Comparison of ENCODE assay signal across 8 cellular contexts in the genomic region with DNA sequence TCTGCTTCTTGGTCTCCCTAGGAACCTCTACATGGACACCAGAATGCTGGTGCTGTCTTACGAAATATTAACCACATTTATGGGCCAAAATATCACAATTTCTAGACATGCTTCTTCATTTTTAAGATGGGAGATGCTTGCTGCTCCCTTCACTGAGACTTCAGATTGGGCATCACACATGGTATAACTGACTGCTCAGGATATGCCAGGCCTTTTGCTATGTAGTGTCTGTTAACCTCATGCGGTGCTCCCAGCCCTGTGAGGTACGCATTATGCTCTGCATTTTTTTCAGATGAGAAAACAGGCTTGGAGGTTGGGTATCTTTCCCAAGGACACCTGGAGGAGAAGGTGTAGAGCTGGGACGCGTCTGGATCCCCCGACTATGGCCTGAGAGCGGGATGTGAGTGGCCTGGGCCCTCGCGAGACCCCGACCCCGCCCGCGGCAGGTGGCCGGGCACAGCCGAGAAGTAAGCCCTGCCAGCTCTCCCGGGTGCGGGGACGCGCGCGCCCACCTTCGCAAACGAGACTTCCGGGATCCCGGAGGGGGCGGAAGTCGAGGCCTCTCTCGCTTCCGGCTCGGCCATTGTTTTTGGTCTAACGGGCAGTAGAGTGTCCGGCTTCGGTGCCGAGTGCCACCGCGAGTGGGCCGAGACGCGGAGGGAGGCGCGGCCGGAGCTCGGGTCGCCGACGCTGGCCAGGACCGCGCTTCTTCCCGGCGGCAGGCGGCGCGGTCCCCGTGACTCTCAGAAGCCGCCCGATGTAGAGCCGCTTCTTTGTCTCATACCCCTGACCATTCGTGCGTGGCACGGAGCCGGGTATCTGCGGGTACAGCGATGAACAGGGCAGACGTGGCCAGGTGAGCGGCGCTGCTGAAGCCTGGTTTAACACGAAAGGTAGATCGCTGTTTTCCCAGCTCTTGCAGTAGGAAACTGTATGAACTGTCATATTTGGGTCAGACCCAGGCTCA. TPM values are rescaled to one million over a fixed set of nuclear protein-coding genes. Genes with fewer than 3 reads are reported as not detected.
DNase-seq lines count a peak whose midpoint lies in the region; ATAC-seq, FAIRE-seq and TF ChIP-seq lines count a peak whose summit lies in the region.

A gene (plus strand): TSS at position 568 of the 967 bp plus-strand sequence. CDS start 1,855 bp downstream, outside the sequence.

- H3K27me3 Mint-ChIP-seq in CD8-positive, alpha-beta T cell (ENCODE audit: low read depth): peaks cover 9% of the 10 kb centered on the region
- H3K27me3 Mint-ChIP-seq in activated CD8-positive, alpha-beta memory T cell treated with anti-CD3 and anti-CD28 coated beads, Interleukin-2, amount 10 ng/mL, durations not matched to agents 7 days and 5 days: peaks cover 2% of the 10 kb centered on the region

- TF ChIP-seq POLR2A in H1 (IDR thresholded peaks at IDR 0.05; ENCODE audit: control extremely low read depth in 1 of 2, low read depth in 2 of 2, low read length in 2 of 2): peak; percentile 49 to 74; a peak in 2 of 3 replicates

- 0 out of 2 replicates have a peak within 1 kb of the TSS, but pooled peaks have one; percentile 88 for H2BK15ac ChIP-seq in H1 (ENCODE audit: low read length)

- H3K23me2 ChIP-seq in H1 (ENCODE audit: low read depth, low read length): peaks cover 6% of the 10 kb centered on the region

- peaks cover 5% of the 10 kb centered on the region for H3K79me1 ChIP-seq in H1 (ENCODE audit: low read depth, low read length)

- peak within 1 kb of the TSS; percentile 90 for H4K8ac ChIP-seq in H1 (ENCODE audit: extremely low read depth, insufficient read depth, low read length)

- peak within 1 kb of the TSS; percentile 58 for H3K27ac ChIP-seq in CD8-positive, alpha-beta T cell (ENCODE audit: low read depth, low read length)
- H3K27ac ChIP-seq in H1 (ENCODE audit: low read depth, low read length): 0 out of 2 replicates have a peak within 1 kb of the TSS, but pooled peaks have one; percentile 2

- no peaks in the 10 kb centered on the region for H3K27me3 ChIP-seq in CD8-positive, alpha-beta T cell (ENCODE audit: insufficient read depth, low read length)
- H3K27me3 ChIP-seq in H1 (replicated peaks in 1 of 4; ENCODE audit: control insufficient read depth in 3 of 4, extremely low read depth in 1 of 4, insufficient read depth in 3 of 4, low read length in 3 of 4): peaks cover 0 to 21% (median 11%) of the 10 kb centered on the region in 4 experiments; a peak in 5 of 7 replicates

- no peak within 1 kb of the TSS for H2BK20ac ChIP-seq in H1 (ENCODE audit: low read length)

- TF ChIP-seq CTCF in CD8-positive, alpha-beta T cell (IDR thresholded peaks at IDR 0.05): no peak
- TF ChIP-seq CTCF in H1 (IDR thresholded peaks at IDR 0.05; ENCODE audit: control extremely low read depth in 1 of 3, insufficient read depth in 1 of 3, low read depth in 1 of 3, low read length in 3 of 3): no peak

- no peak for TF ChIP-seq EP300 in H1 (IDR thresholded peaks at IDR 0.05; ENCODE audit: borderline replicate concordance in 1 of 2, low read depth in 2 of 2, low read length in 2 of 2)

- H3K4ac ChIP-seq in H1 (replicated peaks; ENCODE audit: insufficient read length, low read depth, low read length): peak within 1 kb of the TSS; percentile 93

- H4K5ac ChIP-seq in H1 (ENCODE audit: insufficient read length, low read depth, low read length): peak within 1 kb of the TSS; percentile 20

- WGBS in H1 (ENCODE audit: extremely low coverage in 1 of 2, insufficient coverage in 1 of 2, insufficient read length in 1 of 2, insufficient replicate concordance in 2 of 2, low coverage in 1 of 2, low lambda C conversion rate in 2 of 2, missing lambda C conversion rate in 1 of 2), 2 experiments: 8% methylated on average over 27 of the region's 68 CpGs; no CpG with 5 or more reads in 1 of the 2 experiments

- peak within 1 kb of the TSS; percentile 57 for H3K14ac ChIP-seq in H1 (ENCODE audit: insufficient read length)

- no peak for TF ChIP-seq RAD21 in H1 (IDR thresholded peaks at IDR 0.05 in 1 of 2, conservative IDR thresholded peaks at IDR 0.05 in 1 of 2; ENCODE audit: low read depth in 2 of 2, low read length in 2 of 2)

- CTCF ChIA-PET in CD8-positive, alpha-beta T cell (lab: Charles Lee): interaction anchor here (1.4 kb wide), 1 partner anchor 157 kb away, joined by 4 read pairs; a partner anchor contains a TSS
- CTCF ChIA-PET in activated CD8-positive, alpha-beta memory T cell treated with anti-CD3 and anti-CD28 coated beads, Interleukin-2, amount 10 ng/mL, durations not matched to agents 7 days and 5 days (lab: Charles Lee): no interaction called here
- CTCF ChIA-PET in H1 (lab: Charles Lee; ENCODE audit: partially characterized antibody): interaction anchor here (0.6 to 1.3 kb wide), 3 partner anchors 16 to 242 kb away, joined by 3 to 4 read pairs (median 3); no protein-coding TSS in a partner anchor

- peak within 1 kb of the TSS; percentile 76 for H3K4me3 ChIP-seq in CD8-positive, alpha-beta T cell (ENCODE audit: low read depth, low read length)
- peak within 1 kb of the TSS; percentile 88 to 95 (median 89) for H3K4me3 ChIP-seq in H1 (ENCODE audit: extremely low read depth in 1 of 4, insufficient read depth in 2 of 4, low read depth in 3 of 4, low read length in 4 of 4)

- H2AK5ac ChIP-seq in H1 (ENCODE audit: low read depth, low read length): peak within 1 kb of the TSS; percentile 75; the same call in 1 of the 2 replicates

- H3K4me1 ChIP-seq in CD8-positive, alpha-beta T cell (ENCODE audit: insufficient read depth, low read length): peaks cover 9% of the 10 kb centered on the region
- peaks cover 0 to 9% (median 5%) of the 10 kb centered on the region in 4 experiments; a peak in 3 of 7 replicates for H3K4me1 ChIP-seq in H1 (replicated peaks in 1 of 4; ENCODE audit: control insufficient read depth in 3 of 4, insufficient read depth in 4 of 4, low read length in 3 of 4)

- H3K36me3 ChIP-seq in CD8-positive, alpha-beta T cell (ENCODE audit: insufficient read depth, low read length): no peaks in the 10 kb centered on the region
- H3K36me3 ChIP-seq in H1 (ENCODE audit: control insufficient read depth in 2 of 4, insufficient read depth in 4 of 4, low read length in 3 of 4): peaks cover 0 to 30% (median 17%) of the 10 kb centered on the region in 4 experiments; a peak in 6 of 8 replicates

- peak within 1 kb of the TSS; percentile 66; the same call in 1 of the 2 replicates for H3K18ac ChIP-seq in H1 (ENCODE audit: extremely low read depth, low read length)

- peaks cover 0 to 13% of the 10 kb centered on the region in 2 experiments; a peak in 2 of 4 replicates for H3K79me2 ChIP-seq in H1 (ENCODE audit: control insufficient read depth in 1 of 2, insufficient read depth in 2 of 2, low read length in 2 of 2)

- H2AFZ ChIP-seq in H1 (ENCODE audit: low read length): peak within 1 kb of the TSS; percentile 98

- intact Hi-C loops in CD8-positive, alpha-beta T cell (cut with DNase I, micrococcal nuclease): loop anchor here in 1 of 2 experiments (1.0 to 10.0 kb wide), 6 partner anchors 44 to 206 kb away; a partner anchor contains a TSS

- peaks cover 22% of the 10 kb centered on the region for H3K36me3 Mint-ChIP-seq in CD8-positive, alpha-beta T cell
- peaks cover 36% of the 10 kb centered on the region for H3K36me3 Mint-ChIP-seq in activated CD8-positive, alpha-beta memory T cell treated with anti-CD3 and anti-CD28 coated beads, Interleukin-2, amount 10 ng/mL, durations not matched to agents 7 days and 5 days

- H3K9me3 Mint-ChIP-seq in CD8-positive, alpha-beta T cell: no peaks in the 10 kb centered on the region
- H3K9me3 Mint-ChIP-seq in activated CD8-positive, alpha-beta memory T cell treated with anti-CD3 and anti-CD28 coated beads, Interleukin-2, amount 10 ng/mL, durations not matched to agents 7 days and 5 days (ENCODE audit: low read depth): peaks cover 15% of the 10 kb centered on the region

- POLR2A ChIA-PET in CD8-positive, alpha-beta T cell (lab: Charles Lee): interaction anchor here (0.8 to 3.3 kb wide), 4 partner anchors 44 to 421 kb away, joined by 3 to 19 read pairs (median 6); a partner anchor contains a TSS
- POLR2A ChIA-PET in H1 (lab: Charles Lee; ENCODE audit: partially characterized antibody): interaction anchor here (0.6 to 1.7 kb wide), 9 partner anchors 9 to 71 kb away, joined by 3 to 9 read pairs (median 4); a partner anchor contains a TSS

- peak; percentile 74 for ATAC-seq in CD8-positive, alpha-beta T cell
- peak; percentile 75 for ATAC-seq in GM21381 (IDR thresholded peaks at IDR 0.05; ENCODE audit: unreplicated experiment)
- peak; percentile 79 for ATAC-seq in activated CD8-positive, alpha-beta memory T cell treated with anti-CD3 and anti-CD28 coated beads, Interleukin-2, amount 10 ng/mL, durations not matched to agents 7 days and 5 days

- H3K4me3 Mint-ChIP-seq in CD8-positive, alpha-beta T cell: peak within 1 kb of the TSS; percentile 93
- peak within 1 kb of the TSS; percentile 81 for H3K4me3 Mint-ChIP-seq in activated CD8-positive, alpha-beta memory T cell treated with anti-CD3 and anti-CD28 coated beads, Interleukin-2, amount 10 ng/mL, durations not matched to agents 7 days and 5 days

- no peak within 1 kb of the TSS for H3K23ac ChIP-seq in H1 (ENCODE audit: insufficient read length)

- H3K9ac ChIP-seq in H1 (replicated peaks in 1 of 4; ENCODE audit: extremely low read depth in 1 of 4, low read depth in 3 of 4, low read length in 3 of 4): peak within 1 kb of the TSS; percentile 80 to 92 (median 85)

- H2BK12ac ChIP-seq in H1 (ENCODE audit: low read depth, low read length): 0 out of 2 replicates have a peak within 1 kb of the TSS, but pooled peaks have one; percentile 27

- peak within 1 kb of the TSS; percentile 48 for H2BK120ac ChIP-seq in H1 (replicated peaks; ENCODE audit: low read depth, low read length)

- H4K91ac ChIP-seq in H1 (replicated peaks; ENCODE audit: insufficient read length, low read length): no peak within 1 kb of the TSS

- peaks cover 30% of the 10 kb centered on the region for H3K4me1 Mint-ChIP-seq in CD8-positive, alpha-beta T cell (ENCODE audit: low read depth)
- H3K4me1 Mint-ChIP-seq in activated CD8-positive, alpha-beta memory T cell treated with anti-CD3 and anti-CD28 coated beads, Interleukin-2, amount 10 ng/mL, durations not matched to agents 7 days and 5 days: peaks cover 10% of the 10 kb centered on the region

- peak; percentile 20 to 79 (median 48) for DNase-seq in CD8-positive, alpha-beta T cell
- DNase-seq in NCI-H146 treated with DMSO at 0.1 percent for 48 hours (lab: John Stamatoyannopoulos, UW; ENCODE audit: unreplicated experiment) (peak; percentile 13), H1 (ENCODE audit: low read depth in 1 of 2, low spot score in 2 of 2) (peak; percentile 23 to 89), medulla oblongata (ENCODE audit: extremely low spot score) (peak; percentile 45), OCI-M2 (lab: John Stamatoyannopoulos, UW; ENCODE audit: unreplicated experiment) (no peak)
- peak; percentile 67 for DNase-seq in activated CD8-positive, alpha-beta memory T cell treated with anti-CD3 and anti-CD28 coated beads, Interleukin-2, amount 10 ng/mL, durations not matched to agents 7 days and 5 days
- DNase-seq in stimulated activated CD4-positive, alpha-beta T cell treated with anti-CD3 and anti-CD28 coated beads, TNF-alpha, amount 100 ng/mL, for 48 hours (ENCODE audit: low read depth in 3 of 3): peak; percentile 10 to 36 (median 31)

- H3K9me3 ChIP-seq in CD8-positive, alpha-beta T cell (ENCODE audit: low read length): no peaks in the 10 kb centered on the region
- H3K9me3 ChIP-seq in H1 (ENCODE audit: insufficient read depth in 2 of 2, low read depth in 1 of 2, low read length in 1 of 2): peaks cover 0 to 2% of the 10 kb centered on the region in 2 experiments; a peak in 1 of 4 replicates

- H2BK5ac ChIP-seq in H1 (ENCODE audit: low read depth, low read length): 0 out of 2 replicates have a peak within 1 kb of the TSS, but pooled peaks have one; percentile 71

- FAIRE-seq in H1 (lab: Jason Lieb, UNC): peak; percentile 36

- no peak within 1 kb of the TSS for H3K56ac ChIP-seq in H1 (replicated peaks; ENCODE audit: insufficient read length, low read depth, low read length)

- H3K27ac Mint-ChIP-seq in CD8-positive, alpha-beta T cell: peak within 1 kb of the TSS; percentile 92
- peak within 1 kb of the TSS; percentile 75 for H3K27ac Mint-ChIP-seq in activated CD8-positive, alpha-beta memory T cell treated with anti-CD3 and anti-CD28 coated beads, Interleukin-2, amount 10 ng/mL, durations not matched to agents 7 days and 5 days

- H4K20me1 ChIP-seq in H1 (replicated peaks in 1 of 2; ENCODE audit: control insufficient read depth in 1 of 2, insufficient read depth in 2 of 2, low read length in 2 of 2): no peaks in the 10 kb centered on the region

- H3K4me2 ChIP-seq in H1 (ENCODE audit: insufficient read depth in 1 of 2, low read depth in 2 of 2, low read length in 2 of 2): peak within 1 kb of the TSS; percentile 81 to 96

RNA-seq across cellular contexts. Expression of the gene that starts here (rescaled TPM):
- total RNA-seq in CD8-positive, alpha-beta T cell: 1 to 10 TPM in 1 of 2 experiments, under 1 TPM in 1; 0.68 to 1.6 TPM
- total RNA-seq in activated CD8-positive, alpha-beta memory T cell treated with anti-CD3 and anti-CD28 coated beads, Interleukin-2, amount 10 ng/mL, durations not matched to agents 7 days and 5 days: 1 to 10 TPM; 1.9 to 2.4 TPM
- 8.5 and 8.9 TPM in 2 replicates for total RNA-seq in H1 (2021; fragmentation: NEBNext Ultra II Directional; extraction: Animal tissue kit (Norgen Biotek cat#: 25700))
- polyA plus RNA-seq in H1 (2011; rRNA removed): 5.5 and 10.2 TPM in 2 replicates
- 10.2 TPM for polyA plus RNA-seq in H1 (2011; cell fraction: cytosol; rRNA removed)
- 15.5 TPM for polyA plus RNA-seq in H1 (2011; cell fraction: nucleus; rRNA removed)
- 5.2 to 5.9 TPM (median 5.7 TPM) in 4 replicates for polyA plus RNA-seq in H1 (2012, experiment 1 of 2)
- polyA plus RNA-seq in H1 (2012, experiment 2 of 2): 1.5 TPM
- 6.3 TPM for polyA plus RNA-seq in H1 (2013, experiment 1 of 2)
- polyA plus RNA-seq in H1 (2013, experiment 2 of 2): 6.0 TPM
- 14.1 and 16.4 TPM in 2 replicates for polyA minus RNA-seq in H1 (2011; rRNA and poly(A)+ RNA removed)
- 9.5 TPM for polyA minus RNA-seq in H1 (2011; cell fraction: cytosol; rRNA and poly(A)+ RNA removed)
- polyA minus RNA-seq in H1 (2011; cell fraction: nucleus; rRNA and poly(A)+ RNA removed): 33.2 TPM
